Comparison of ENCODE assay signal across 23 cellular contexts in genomic region chr7:115844857-115845256, GRCh38.
"Had no signal": no experiment of that assay in that cellular context is flagged by ENCODE, and none has a peak within 500 bp of the region (broad histone marks: within the 10 kb centered on the region; RNA-seq: fewer than 3 reads in every experiment).

No MANE protein-coding gene starts in this region.

- H3K9ac ChIP-seq: SK-N-SH had no signal

- H3K4me3 ChIP-seq: esophagus squamous epithelium, left lung, right atrium auricular region, skin epidermis, tibial nerve, uterus had no signal

- DNase-seq: activated B cell treated with CpG ODN at 0.5 μM for 24 hours; activated CD4-positive, alpha-beta memory T cell treated with anti-CD3 and anti-CD28 coated beads, Interleukin-2, amount 10 ng/mL, durations not matched to agents 7 days and 5 days; activated CD4-positive, alpha-beta T cell treated with anti-CD3 and anti-CD28 coated beads for 4 hours; activated naive CD4-positive, alpha-beta T cell treated with Interleukin-2 at 50 U/mL for 16 hours; activated naive CD8-positive, alpha-beta T cell treated with anti-CD3 and anti-CD28 coated beads, Interleukin-2, amount 10 ng/mL, durations not matched to agents 7 days and 5 days; activated T-cell treated with anti-CD3 and anti-CD28 coated beads, Interleukin-2, amount 50 U/mL, for 1 hour; aorta; cerebellar nuclear complex; effector memory CD4-positive, alpha-beta T cell; esophagus squamous epithelium; islet precursor cell; left lung; mammary epithelial cell; midbrain; nephron progenitor cell; occipital lobe; SK-N-SH; stimulated activated CD4-positive, alpha-beta T cell treated with anti-CD3 and anti-CD28 coated beads, Interleukin-15, amount 100 ng/mL, for 24 hours; stimulated activated CD4-positive, alpha-beta T cell treated with anti-CD3 and anti-CD28 coated beads, Interleukin-2, amount 100 ng/mL, for 48 hours; uterus had no signal

- H3K9me3 ChIP-seq: esophagus squamous epithelium, left lung, right atrium auricular region, SK-N-SH, tibial nerve, uterus had no signal

- H3K27me3 ChIP-seq: esophagus squamous epithelium, left lung, right atrium auricular region, tibial nerve, uterus had no signal

- H3K4me2 ChIP-seq: SK-N-SH had no signal

- H3K36me3 ChIP-seq: esophagus squamous epithelium, left lung, right atrium auricular region, tibial nerve, uterus had no signal

- ATAC-seq: left lung had no signal

- H3K27ac ChIP-seq: esophagus squamous epithelium, left lung, right atrium auricular region, skin epidermis, tibial nerve, uterus had no signal

- H3K4me1 ChIP-seq: esophagus squamous epithelium, left lung, right atrium auricular region, tibial nerve, uterus had no signal
